ENCODE assay signal across 17 cellular contexts in the genomic region with DNA sequence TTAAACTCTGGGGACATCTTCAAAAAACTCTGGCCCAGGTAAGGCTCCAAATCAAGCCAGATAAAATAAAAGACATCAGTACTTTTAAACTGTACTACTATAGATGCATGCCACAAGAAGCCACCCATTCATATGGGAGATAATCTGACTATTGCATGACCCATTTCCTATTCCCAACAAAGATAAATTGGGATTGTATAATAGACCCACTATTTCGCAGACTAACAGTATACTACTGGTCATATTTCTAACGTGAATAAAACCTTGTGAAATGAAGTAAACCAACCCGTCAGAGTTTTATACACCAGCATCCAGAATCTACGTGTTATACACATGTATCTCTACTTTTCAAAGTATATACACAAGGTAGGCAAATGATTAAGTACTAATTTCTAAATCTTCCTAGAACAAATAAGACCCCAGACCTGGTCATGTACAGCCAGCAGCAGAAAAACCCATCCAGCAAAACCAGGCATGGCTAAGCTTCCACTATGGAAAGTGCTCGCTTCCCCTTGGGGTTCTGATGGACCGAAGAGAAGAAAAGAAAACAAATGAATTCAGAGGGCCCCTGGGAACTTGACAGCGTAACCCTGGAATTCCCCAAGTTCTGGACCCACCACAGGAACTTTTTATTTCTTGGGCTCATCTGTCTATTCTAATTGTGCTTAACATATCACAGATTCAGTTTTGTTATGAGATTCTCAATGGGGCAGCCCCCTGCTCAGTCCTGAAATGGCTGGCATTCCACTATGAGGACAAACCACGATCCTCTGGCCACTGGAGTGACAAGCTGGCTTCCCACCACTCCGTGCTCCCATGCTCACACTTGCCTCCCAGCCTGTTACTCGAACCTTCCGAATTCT.
A peak's percentile ranks its signal among the peaks of the same experiment; 100 is the strongest.
DNase-seq lines count a peak whose midpoint lies in the region; ATAC-seq and TF ChIP-seq lines count a peak whose summit lies in the region.
"Had no signal": no experiment of that assay in that cellular context is flagged by ENCODE, and none has a peak within 500 bp of the region (broad histone marks: within the 10 kb centered on the region; RNA-seq: fewer than 3 reads in every experiment).

No MANE protein-coding gene starts in this region.

- intact Hi-C loops in activated T-helper 1 cell treated with anti-CD3 and anti-CD28 coated beads, Interleukin-12 subunit alpha, Interleukin-12 subunit beta, Interleukin-2, Interleukin-4 antibody, amounts not matched to agents 30 ng/mL and 10 ng/mL and 1 ng/mL, durations not matched to agents 14 hours and 24 hours and 36 hours (cut with micrococcal nuclease): no loop called here

- in situ Hi-C loops in GM13977 (cut with MboI; ENCODE audit: low pct_unique_long_range_greater_than_20kb, low sequenced_read_pairs, unreplicated experiment): no loop called here
- in situ Hi-C loops in ACHN (cut with HindIII; ENCODE audit: low pct_ligation_motif_present, low pct_unique_long_range_greater_than_20kb, low sequenced_read_pairs): no loop called here

- DNase-seq in GM13977 (ENCODE audit: low spot score) (peak; percentile 20), osteoblast (ENCODE audit: insufficient read length, low spot score, missing footprints) (no peak), GM03348 (ENCODE audit: low spot score) (no peak), ACHN (no peak), NCI-H69 (lab: John Stamatoyannopoulos, UW) (no peak), ecto neural progenitor cell (ENCODE audit: low spot score) (no peak)
- no peak for DNase-seq in activated T-helper 1 cell treated with anti-CD3 and anti-CD28 coated beads, Interleukin-12 subunit alpha, Interleukin-12 subunit beta, Interleukin-2, Interleukin-4 antibody, amounts not matched to agents 30 ng/mL and 10 ng/mL and 1 ng/mL, durations not matched to agents 14 hours and 24 hours and 36 hours (ENCODE audit: low spot score)
- DNase-seq: activated CD4-positive, alpha-beta T cell treated with anti-CD3 and anti-CD28 coated beads for 36 hours; activated T-cell treated with anti-CD3 and anti-CD28 coated beads, Interleukin-2, amount 50 U/mL, for 1 hour; NCI-H1694; NCI-H524; stimulated activated CD4-positive, alpha-beta T cell treated with anti-CD3 and anti-CD28 coated beads, Interleukin-2, amount 100 ng/mL, for 24 hours; stimulated activated CD8-positive, alpha-beta memory T cell treated with anti-CD3 and anti-CD28 coated beads, Interleukin-4, amount 100 ng/mL, for 48 hours had no signal

- peak overlapping the region; percentile 71 for H3K4me2 ChIP-seq in osteoblast (ENCODE audit: insufficient read depth, low read length)
- H3K4me2 ChIP-seq: BLaER1 treated with 17β-estradiol and CSF1 and Interleukin-3, amounts not matched to agents 10 nM and 100 nM; neural progenitor cell had no signal

- H3K9me3 ChIP-seq in osteoblast (ENCODE audit: low read depth, low read length): no peaks in the 10 kb centered on the region
- H3K9me3 ChIP-seq: BLaER1 treated with 17β-estradiol and CSF1 and Interleukin-3, amounts not matched to agents 10 nM and 100 nM; tibial nerve had no signal

- H3K4me1 ChIP-seq in osteoblast (ENCODE audit: insufficient read depth, low read length): peaks cover 48% of the 10 kb centered on the region
- H3K4me1 ChIP-seq: neural progenitor cell had no signal

- H2AFZ ChIP-seq in osteoblast (ENCODE audit: low read length): no peak overlapping the region
- H2AFZ ChIP-seq: neural progenitor cell had no signal

- TF ChIP-seq CTCF in GM13977 (IDR thresholded peaks at IDR 0.05; ENCODE audit: extremely low read depth, insufficient read depth, missing control alignments) (no peak), osteoblast (IDR thresholded peaks at IDR 0.05; ENCODE audit: extremely low read depth, low read depth, low read length) (no peak)

- peak overlapping the region; percentile 45 for H3K27ac Mint-ChIP-seq in activated T-helper 1 cell treated with anti-CD3 and anti-CD28 coated beads, Interleukin-12 subunit alpha, Interleukin-12 subunit beta, Interleukin-2, Interleukin-4 antibody, amounts not matched to agents 30 ng/mL and 10 ng/mL and 1 ng/mL, durations not matched to agents 14 hours and 24 hours and 36 hours
- H3K27ac Mint-ChIP-seq: activated CD4-positive, alpha-beta T cell treated with anti-CD3 and anti-CD28 coated beads for 36 hours; neural progenitor cell had no signal

- peaks cover 80% of the 10 kb centered on the region for H3K4me1 Mint-ChIP-seq in activated T-helper 1 cell treated with anti-CD3 and anti-CD28 coated beads, Interleukin-12 subunit alpha, Interleukin-12 subunit beta, Interleukin-2, Interleukin-4 antibody, amounts not matched to agents 30 ng/mL and 10 ng/mL and 1 ng/mL, durations not matched to agents 14 hours and 24 hours and 36 hours (ENCODE audit: low read depth)

- H3K79me2 ChIP-seq in osteoblast (ENCODE audit: insufficient read depth, low read length): peaks cover 23% of the 10 kb centered on the region

- peak; percentile 31 for ATAC-seq in HG02571 (IDR thresholded peaks at IDR 0.05; ENCODE audit: unreplicated experiment)
- ATAC-seq: activated CD4-positive, alpha-beta T cell treated with anti-CD3 and anti-CD28 coated beads for 36 hours had no signal

- H3K9me3 Mint-ChIP-seq in activated T-helper 1 cell treated with anti-CD3 and anti-CD28 coated beads, Interleukin-12 subunit alpha, Interleukin-12 subunit beta, Interleukin-2, Interleukin-4 antibody, amounts not matched to agents 30 ng/mL and 10 ng/mL and 1 ng/mL, durations not matched to agents 14 hours and 24 hours and 36 hours: no peaks in the 10 kb centered on the region
- H3K9me3 Mint-ChIP-seq: neural progenitor cell had no signal

- no peaks in the 10 kb centered on the region for H3K27me3 ChIP-seq in osteoblast (ENCODE audit: insufficient read depth, low read length)
- H3K27me3 ChIP-seq: BLaER1 treated with 17β-estradiol and CSF1 and Interleukin-3, amounts not matched to agents 10 nM and 100 nM; neural progenitor cell; tibial nerve had no signal

- H3K36me3 ChIP-seq in osteoblast (ENCODE audit: insufficient read depth, low read length): no peaks in the 10 kb centered on the region
- H3K36me3 ChIP-seq: BLaER1 treated with 17β-estradiol and CSF1 and Interleukin-3, amounts not matched to agents 10 nM and 100 nM; neural progenitor cell; tibial nerve had no signal

- no peak overlapping the region for H3K4me3 ChIP-seq in osteoblast (ENCODE audit: insufficient read depth, low read length)
- H3K4me3 ChIP-seq: BLaER1 treated with 17β-estradiol and CSF1 and Interleukin-3, amounts not matched to agents 10 nM and 100 nM; neural progenitor cell; tibial nerve had no signal

- H3K27me3 Mint-ChIP-seq in activated T-helper 1 cell treated with anti-CD3 and anti-CD28 coated beads, Interleukin-12 subunit alpha, Interleukin-12 subunit beta, Interleukin-2, Interleukin-4 antibody, amounts not matched to agents 30 ng/mL and 10 ng/mL and 1 ng/mL, durations not matched to agents 14 hours and 24 hours and 36 hours (ENCODE audit: insufficient read depth): no peaks in the 10 kb centered on the region

- H3K27ac ChIP-seq in osteoblast (ENCODE audit: low read depth, low read length): peak overlapping the region; percentile 47
- H3K27ac ChIP-seq: BLaER1 treated with 17β-estradiol and CSF1 and Interleukin-3, amounts not matched to agents 10 nM and 100 nM; neural progenitor cell; tibial nerve had no signal

- H3K4me3 Mint-ChIP-seq in activated T-helper 1 cell treated with anti-CD3 and anti-CD28 coated beads, Interleukin-12 subunit alpha, Interleukin-12 subunit beta, Interleukin-2, Interleukin-4 antibody, amounts not matched to agents 30 ng/mL and 10 ng/mL and 1 ng/mL, durations not matched to agents 14 hours and 24 hours and 36 hours: no peak overlapping the region
- H3K4me3 Mint-ChIP-seq: activated CD4-positive, alpha-beta T cell treated with anti-CD3 and anti-CD28 coated beads for 36 hours; neural progenitor cell had no signal

- H4K20me1 ChIP-seq in osteoblast (ENCODE audit: insufficient read depth, low read length): peaks cover 25% of the 10 kb centered on the region
- H4K20me1 ChIP-seq: BLaER1 treated with 17β-estradiol and CSF1 and Interleukin-3, amounts not matched to agents 10 nM and 100 nM had no signal

- H3K36me3 Mint-ChIP-seq in activated T-helper 1 cell treated with anti-CD3 and anti-CD28 coated beads, Interleukin-12 subunit alpha, Interleukin-12 subunit beta, Interleukin-2, Interleukin-4 antibody, amounts not matched to agents 30 ng/mL and 10 ng/mL and 1 ng/mL, durations not matched to agents 14 hours and 24 hours and 36 hours (ENCODE audit: low read depth): peaks cover 22% of the 10 kb centered on the region
- H3K36me3 Mint-ChIP-seq: neural progenitor cell had no signal
